Comparison of ENCODE assay signal across 10 cellular contexts in genomic region chr1:70486676-70487470, GRCh38.
DNase-seq lines count a peak whose midpoint lies in the region; ATAC-seq and TF ChIP-seq lines count a peak whose summit lies in the region.
"Had no signal": no experiment of that assay in that cellular context is flagged by ENCODE, and none has a peak within 500 bp of the region (broad histone marks: within the 10 kb centered on the region; RNA-seq: fewer than 3 reads in every experiment).

No MANE protein-coding gene starts in this region.

- in situ Hi-C loops in Panc1 (cut with HindIII; ENCODE audit: low pct_unique_long_range_greater_than_20kb, low sequenced_read_pairs): no loop called here

- H3K4me1 ChIP-seq in Panc1 (ENCODE audit: control insufficient read depth, insufficient read depth, low read length): no peaks in the 10 kb centered on the region
- H3K4me1 ChIP-seq in psoas muscle: no peaks in the 10 kb centered on the region

- 70 to 83% (median 80%) methylated on average over 2 of the region's 2 CpGs for WGBS in psoas muscle, 3 donors

- H3K27me3 ChIP-seq in Panc1 (ENCODE audit: control insufficient read depth, insufficient read depth, low read length) (no peaks in the 10 kb centered on the region), psoas muscle (ENCODE audit: insufficient read depth in 3 of 3, low read length in 2 of 3) (no peaks in the 10 kb centered on the region)

- H3K4me3 ChIP-seq in Panc1 (ENCODE audit: low read depth in 2 of 2, low read length in 2 of 2) (no peak overlapping the region), fibroblast of mammary gland (ENCODE audit: control insufficient read depth, low read depth, low read length) (no peak overlapping the region), psoas muscle (no peak overlapping the region)

- POLR2A ChIA-PET in Panc1 (lab: Charles Lee): interaction anchor here (0.5 kb wide), 1 partner anchor 137 kb away, joined by 3 read pairs; no protein-coding TSS in a partner anchor

- H3K9me3 ChIP-seq in Panc1 (ENCODE audit: control insufficient read depth, insufficient read depth, low read depth, low read length) (no peaks in the 10 kb centered on the region), psoas muscle (no peaks in the 10 kb centered on the region)

- DNase-seq in ELR (ENCODE audit: low read depth) (peak; percentile 84), Panc1 (ENCODE audit: low read depth, low spot score) (no peak), fibroblast of mammary gland (ENCODE audit: low read depth) (peak; percentile 94), psoas muscle (peak in 1 of 2 donors; percentile 21), nucleus accumbens (lab: John Stamatoyannopoulos, UW) (no peak), SW480 (ENCODE audit: low spot score) (no peak)
- DNase-seq: NCI-H1048; stimulated activated CD4-positive, alpha-beta T cell treated with anti-CD3 and anti-CD28 coated beads, Interleukin-4, amount 100 ng/mL, for 1 hour had no signal

- CTCF ChIA-PET in Panc1 (lab: Charles Lee): no interaction called here

- intact Hi-C loops in Panc1 (cut with micrococcal nuclease; ENCODE audit: unreplicated experiment) (no loop called here), psoas muscle (cut with DNase I) (no loop called here)

- peak; percentile 51 for ATAC-seq in Panc1
- peak in 3 of 4 donors; percentile 35 to 76 (median 46) for ATAC-seq in psoas muscle
- ATAC-seq in HG03135 (IDR thresholded peaks at IDR 0.05; ENCODE audit: unreplicated experiment): no peak
- ATAC-seq in GM18520 (IDR thresholded peaks at IDR 0.05; ENCODE audit: unreplicated experiment): no peak

- no peak for TF ChIP-seq CTCF in Panc1 (IDR thresholded peaks at IDR 0.05)
- no peak for TF ChIP-seq CTCF in fibroblast of mammary gland (conservative IDR thresholded peaks at IDR 0.05; ENCODE audit: control insufficient read depth, insufficient read depth, low read depth, low read length)
- TF ChIP-seq CTCF in psoas muscle (IDR thresholded peaks at IDR 0.05): no peak

- H3K27ac ChIP-seq in Panc1 (ENCODE audit: low read length) (no peak overlapping the region), psoas muscle (no peak overlapping the region)

- no peaks in the 10 kb centered on the region for H3K36me3 ChIP-seq in Panc1 (ENCODE audit: control insufficient read depth, insufficient read depth, low read length)
- no peaks in the 10 kb centered on the region for H3K36me3 ChIP-seq in psoas muscle (ENCODE audit: insufficient read depth in 1 of 2, low read depth in 1 of 2)

- no TSS peak for BruUV-seq in Panc1 (replicated peaks; lab: Mats Ljungman, UMichigan)

Comparison
In these comparisons a context has a peak if more than half of its experiments do, and no peak if none do; other contexts are left out.
1. DNase-seq: peak in ELR (single experiment) and fibroblast of mammary gland (single experiment); none in Panc1 (single experiment), nucleus accumbens (0 of 56) and SW480 (single experiment).
2. ATAC-seq: peak in Panc1 (single experiment) and psoas muscle (3 of 4); none in HG03135 (single experiment) and GM18520 (single experiment).